1 cellular context compared by ENCODE assay signal in the genomic region with DNA sequence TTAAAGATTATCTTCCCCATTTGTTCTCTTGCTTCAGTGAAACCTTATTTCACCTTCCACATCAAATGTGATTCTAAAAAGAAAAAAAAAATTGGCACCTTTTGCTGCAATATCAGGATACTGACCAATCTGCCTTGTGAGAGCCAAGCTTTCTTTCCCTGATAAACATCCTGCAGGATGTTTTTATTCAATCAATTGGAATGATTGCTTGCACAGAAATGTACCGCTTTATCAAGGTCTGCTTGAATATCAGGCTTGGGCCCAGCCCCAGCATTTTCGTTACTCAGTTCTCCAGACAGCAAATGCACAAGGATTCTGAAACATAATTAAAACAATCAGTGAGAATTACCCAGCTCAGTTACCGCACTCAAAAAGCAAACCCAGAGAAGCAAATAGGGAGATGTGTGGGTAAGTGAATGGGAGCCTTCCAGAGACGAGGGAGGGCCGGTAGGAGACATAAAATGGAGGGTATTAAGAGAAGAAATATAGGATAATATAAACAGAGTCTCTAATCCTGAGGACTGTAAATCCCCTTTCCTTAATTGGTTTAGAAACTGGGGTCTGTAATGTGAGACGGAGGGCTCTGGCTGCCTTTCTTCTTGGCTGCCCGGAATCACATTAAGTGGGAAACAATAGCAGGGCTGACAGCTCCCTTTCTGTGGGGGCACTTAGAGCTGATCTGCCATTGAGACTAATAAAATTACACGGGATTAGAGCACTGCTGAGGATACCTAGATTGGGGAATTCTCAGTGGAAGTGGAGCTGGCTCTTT.
TF ChIP-seq lines count a peak whose summit lies in the region.

No MANE protein-coding gene starts in this region.

TF ChIP-seq in HEK293, 187 proteins besides CTCF, POLR2A, EP300 and RAD21 (continued from another document):
- TF ChIP-seq ZNF24 (tag by site-specific recombination; IDR thresholded peaks at IDR 0.05) (no peak), KLF8 (tag by site-specific recombination; IDR thresholded peaks at IDR 0.05) (no peak), ZNF214 (tag by site-specific recombination; IDR thresholded peaks at IDR 0.05; ENCODE audit: borderline replicate concordance) (no peak), ZNF830 (tag by site-specific recombination; IDR thresholded peaks at IDR 0.05; ENCODE audit: low read depth) (no peak), ZBTB8A (tag by site-specific recombination; IDR thresholded peaks at IDR 0.05) (peak; percentile 51), ZNF560 (tag by site-specific recombination; IDR thresholded peaks at IDR 0.05; ENCODE audit: borderline replicate concordance) (no peak), ZNF843 (tag by site-specific recombination; IDR thresholded peaks at IDR 0.05) (peak; percentile 73), ZNF292 (tag by site-specific recombination; IDR thresholded peaks at IDR 0.05; ENCODE audit: borderline replicate concordance, low read depth) (no peak), ZNF157 (tag by site-specific recombination; IDR thresholded peaks at IDR 0.05) (no peak), ZBTB21 (tag by site-specific recombination; IDR thresholded peaks at IDR 0.05) (no peak), ZNF701 (tag by site-specific recombination; IDR thresholded peaks at IDR 0.05) (no peak), ZNF140 (tag by site-specific recombination; IDR thresholded peaks at IDR 0.05) (no peak), ZNF561 (tag by site-specific recombination; IDR thresholded peaks at IDR 0.05; ENCODE audit: borderline replicate concordance) (0 out of 2 replicates have a peak, but pooled peaks have one; percentile 46), ZNF544 (tag by site-specific recombination; IDR thresholded peaks at IDR 0.05) (no peak), ZNF335 (tag by site-specific recombination; conservative IDR thresholded peaks at IDR 0.05) (no peak), ZNF16 (tag by site-specific recombination; IDR thresholded peaks at IDR 0.05; ENCODE audit: low read depth) (no peak), ZNF777 (tag by site-specific recombination; IDR thresholded peaks at IDR 0.05; ENCODE audit: borderline replicate concordance) (no peak), ZNF785 (tag by site-specific recombination; IDR thresholded peaks at IDR 0.05) (no peak), FEZF1 (tag by site-specific recombination; IDR thresholded peaks at IDR 0.05) (peak; percentile 40; the same call in 1 of the 2 replicates), GLIS1 (tag by site-specific recombination; IDR thresholded peaks at IDR 0.05) (peak; percentile 77), ZNF211 (tag by site-specific recombination; IDR thresholded peaks at IDR 0.05; ENCODE audit: low read depth) (no peak), TCF7L2 (IDR thresholded peaks at IDR 0.05; ENCODE audit: borderline replicate concordance, low read depth, low read length) (peak; percentile 50; the same call in 1 of the 2 replicates), ZSCAN30 (tag by site-specific recombination; IDR thresholded peaks at IDR 0.05) (peak; percentile 43; the same call in 1 of the 2 replicates), TRIM28 (IDR thresholded peaks at IDR 0.05; ENCODE audit: borderline replicate concordance, low read length) (peak; percentile 66; the same call in 1 of the 2 replicates), SP3 (tag by site-specific recombination; IDR thresholded peaks at IDR 0.05) (no peak)
- TF ChIP-seq, protein P1, sequence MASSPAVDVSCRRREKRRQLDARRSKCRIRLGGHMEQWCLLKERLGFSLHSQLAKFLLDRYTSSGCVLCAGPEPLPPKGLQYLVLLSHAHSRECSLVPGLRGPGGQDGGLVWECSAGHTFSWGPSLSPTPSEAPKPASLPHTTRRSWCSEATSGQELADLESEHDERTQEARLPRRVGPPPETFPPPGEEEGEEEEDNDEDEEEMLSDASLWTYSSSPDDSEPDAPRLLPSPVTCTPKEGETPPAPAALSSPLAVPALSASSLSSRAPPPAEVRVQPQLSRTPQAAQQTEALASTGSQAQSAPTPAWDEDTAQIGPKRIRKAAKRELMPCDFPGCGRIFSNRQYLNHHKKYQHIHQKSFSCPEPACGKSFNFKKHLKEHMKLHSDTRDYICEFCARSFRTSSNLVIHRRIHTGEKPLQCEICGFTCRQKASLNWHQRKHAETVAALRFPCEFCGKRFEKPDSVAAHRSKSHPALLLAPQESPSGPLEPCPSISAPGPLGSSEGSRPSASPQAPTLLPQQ (tag by site-specific recombination; IDR thresholded peaks at IDR 0.05), result 0 out of 2 replicates have a peak, but pooled peaks have one; percentile 13
- TF ChIP-seq, protein P2, sequence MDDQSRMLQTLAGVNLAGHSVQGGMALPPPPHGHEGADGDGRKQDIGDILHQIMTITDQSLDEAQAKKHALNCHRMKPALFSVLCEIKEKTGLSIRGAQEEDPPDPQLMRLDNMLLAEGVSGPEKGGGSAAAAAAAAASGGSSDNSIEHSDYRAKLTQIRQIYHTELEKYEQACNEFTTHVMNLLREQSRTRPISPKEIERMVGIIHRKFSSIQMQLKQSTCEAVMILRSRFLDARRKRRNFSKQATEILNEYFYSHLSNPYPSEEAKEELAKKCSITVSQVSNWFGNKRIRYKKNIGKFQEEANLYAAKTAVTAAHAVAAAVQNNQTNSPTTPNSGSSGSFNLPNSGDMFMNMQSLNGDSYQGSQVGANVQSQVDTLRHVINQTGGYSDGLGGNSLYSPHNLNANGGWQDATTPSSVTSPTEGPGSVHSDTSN (CRISPR knock-in tag; IDR thresholded peaks at IDR 0.05), result no peak
- TF ChIP-seq, protein P3, sequence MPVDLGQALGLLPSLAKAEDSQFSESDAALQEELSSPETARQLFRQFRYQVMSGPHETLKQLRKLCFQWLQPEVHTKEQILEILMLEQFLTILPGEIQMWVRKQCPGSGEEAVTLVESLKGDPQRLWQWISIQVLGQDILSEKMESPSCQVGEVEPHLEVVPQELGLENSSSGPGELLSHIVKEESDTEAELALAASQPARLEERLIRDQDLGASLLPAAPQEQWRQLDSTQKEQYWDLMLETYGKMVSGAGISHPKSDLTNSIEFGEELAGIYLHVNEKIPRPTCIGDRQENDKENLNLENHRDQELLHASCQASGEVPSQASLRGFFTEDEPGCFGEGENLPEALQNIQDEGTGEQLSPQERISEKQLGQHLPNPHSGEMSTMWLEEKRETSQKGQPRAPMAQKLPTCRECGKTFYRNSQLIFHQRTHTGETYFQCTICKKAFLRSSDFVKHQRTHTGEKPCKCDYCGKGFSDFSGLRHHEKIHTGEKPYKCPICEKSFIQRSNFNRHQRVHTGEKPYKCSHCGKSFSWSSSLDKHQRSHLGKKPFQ (tag by site-specific recombination; IDR thresholded peaks at IDR 0.05), result no peak
- TF ChIP-seq, protein P4, sequence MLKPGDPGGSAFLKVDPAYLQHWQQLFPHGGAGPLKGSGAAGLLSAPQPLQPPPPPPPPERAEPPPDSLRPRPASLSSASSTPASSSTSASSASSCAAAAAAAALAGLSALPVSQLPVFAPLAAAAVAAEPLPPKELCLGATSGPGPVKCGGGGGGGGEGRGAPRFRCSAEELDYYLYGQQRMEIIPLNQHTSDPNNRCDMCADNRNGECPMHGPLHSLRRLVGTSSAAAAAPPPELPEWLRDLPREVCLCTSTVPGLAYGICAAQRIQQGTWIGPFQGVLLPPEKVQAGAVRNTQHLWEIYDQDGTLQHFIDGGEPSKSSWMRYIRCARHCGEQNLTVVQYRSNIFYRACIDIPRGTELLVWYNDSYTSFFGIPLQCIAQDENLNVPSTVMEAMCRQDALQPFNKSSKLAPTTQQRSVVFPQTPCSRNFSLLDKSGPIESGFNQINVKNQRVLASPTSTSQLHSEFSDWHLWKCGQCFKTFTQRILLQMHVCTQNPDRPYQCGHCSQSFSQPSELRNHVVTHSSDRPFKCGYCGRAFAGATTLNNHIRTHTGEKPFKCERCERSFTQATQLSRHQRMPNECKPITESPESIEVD (tag by site-specific recombination; IDR thresholded peaks at IDR 0.05), result peak; percentile 87
- TF ChIP-seq, protein P5, sequence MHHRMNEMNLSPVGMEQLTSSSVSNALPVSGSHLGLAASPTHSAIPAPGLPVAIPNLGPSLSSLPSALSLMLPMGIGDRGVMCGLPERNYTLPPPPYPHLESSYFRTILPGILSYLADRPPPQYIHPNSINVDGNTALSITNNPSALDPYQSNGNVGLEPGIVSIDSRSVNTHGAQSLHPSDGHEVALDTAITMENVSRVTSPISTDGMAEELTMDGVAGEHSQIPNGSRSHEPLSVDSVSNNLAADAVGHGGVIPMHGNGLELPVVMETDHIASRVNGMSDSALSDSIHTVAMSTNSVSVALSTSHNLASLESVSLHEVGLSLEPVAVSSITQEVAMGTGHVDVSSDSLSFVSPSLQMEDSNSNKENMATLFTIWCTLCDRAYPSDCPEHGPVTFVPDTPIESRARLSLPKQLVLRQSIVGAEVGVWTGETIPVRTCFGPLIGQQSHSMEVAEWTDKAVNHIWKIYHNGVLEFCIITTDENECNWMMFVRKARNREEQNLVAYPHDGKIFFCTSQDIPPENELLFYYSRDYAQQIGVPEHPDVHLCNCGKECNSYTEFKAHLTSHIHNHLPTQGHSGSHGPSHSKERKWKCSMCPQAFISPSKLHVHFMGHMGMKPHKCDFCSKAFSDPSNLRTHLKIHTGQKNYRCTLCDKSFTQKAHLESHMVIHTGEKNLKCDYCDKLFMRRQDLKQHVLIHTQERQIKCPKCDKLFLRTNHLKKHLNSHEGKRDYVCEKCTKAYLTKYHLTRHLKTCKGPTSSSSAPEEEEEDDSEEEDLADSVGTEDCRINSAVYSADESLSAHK (tag by site-specific recombination; IDR thresholded peaks at IDR 0.05), result peak; percentile 68
- TF ChIP-seq, protein P6, sequence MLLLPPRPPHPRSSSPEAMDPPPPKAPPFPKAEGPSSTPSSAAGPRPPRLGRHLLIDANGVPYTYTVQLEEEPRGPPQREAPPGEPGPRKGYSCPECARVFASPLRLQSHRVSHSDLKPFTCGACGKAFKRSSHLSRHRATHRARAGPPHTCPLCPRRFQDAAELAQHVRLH (tag by site-specific recombination; IDR thresholded peaks at IDR 0.05), result peak; percentile 78
- TF ChIP-seq, protein P7, sequence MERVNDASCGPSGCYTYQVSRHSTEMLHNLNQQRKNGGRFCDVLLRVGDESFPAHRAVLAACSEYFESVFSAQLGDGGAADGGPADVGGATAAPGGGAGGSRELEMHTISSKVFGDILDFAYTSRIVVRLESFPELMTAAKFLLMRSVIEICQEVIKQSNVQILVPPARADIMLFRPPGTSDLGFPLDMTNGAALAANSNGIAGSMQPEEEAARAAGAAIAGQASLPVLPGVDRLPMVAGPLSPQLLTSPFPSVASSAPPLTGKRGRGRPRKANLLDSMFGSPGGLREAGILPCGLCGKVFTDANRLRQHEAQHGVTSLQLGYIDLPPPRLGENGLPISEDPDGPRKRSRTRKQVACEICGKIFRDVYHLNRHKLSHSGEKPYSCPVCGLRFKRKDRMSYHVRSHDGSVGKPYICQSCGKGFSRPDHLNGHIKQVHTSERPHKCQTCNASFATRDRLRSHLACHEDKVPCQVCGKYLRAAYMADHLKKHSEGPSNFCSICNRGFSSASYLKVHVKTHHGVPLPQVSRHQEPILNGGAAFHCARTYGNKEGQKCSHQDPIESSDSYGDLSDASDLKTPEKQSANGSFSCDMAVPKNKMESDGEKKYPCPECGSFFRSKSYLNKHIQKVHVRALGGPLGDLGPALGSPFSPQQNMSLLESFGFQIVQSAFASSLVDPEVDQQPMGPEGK (tag by site-specific recombination; IDR thresholded peaks at IDR 0.05), result no peak
